In genomic region chr19:3201072-3201700, GRCh38 we compare ENCODE assay signal across 1 cellular context.
TF ChIP-seq lines count a peak whose summit lies in the region.

No MANE protein-coding gene starts in this region.

TF ChIP-seq in K562, 482 proteins besides CTCF, POLR2A, EP300 and RAD21:
- TF ChIP-seq ZNF174 (CRISPR knock-in tag; IDR thresholded peaks at IDR 0.05) = no peak
- TF ChIP-seq RBFOX2 (IDR thresholded peaks at IDR 0.05; ENCODE audit: low read depth, low read length) = peak; percentile 47
- no peak for TF ChIP-seq CBX2 (IDR thresholded peaks at IDR 0.05; ENCODE audit: insufficient read depth, low read length, poor library complexity, severe bottlenecking)
- TF ChIP-seq XRCC3 (IDR thresholded peaks at IDR 0.05) = no peak
- TF ChIP-seq MAFG (tag; conservative IDR thresholded peaks at IDR 0.05) = no peak
- no peak for TF ChIP-seq AFF1 (IDR thresholded peaks at IDR 0.05; ENCODE audit: low read depth in 1 of 2, partially characterized antibody in 2 of 2)
- TF ChIP-seq HLTF (IDR thresholded peaks at IDR 0.05) = no peak
- TF ChIP-seq NCOA6 (IDR thresholded peaks at IDR 0.05) = no peak
- TF ChIP-seq KAT7 (CRISPR knock-in tag; IDR thresholded peaks at IDR 0.05; ENCODE audit: borderline replicate concordance) = no peak
- TF ChIP-seq TEAD1 (CRISPR knock-in tag; IDR thresholded peaks at IDR 0.05) = no peak
- no peak for TF ChIP-seq ZNF445 (CRISPR knock-in tag; IDR thresholded peaks at IDR 0.05; ENCODE audit: low read depth)
- TF ChIP-seq HNRNPUL1 (IDR thresholded peaks at IDR 0.05; ENCODE audit: low read length) = no peak
- TF ChIP-seq MLLT1 (IDR thresholded peaks at IDR 0.05) = no peak
- TF ChIP-seq ZNF23 (CRISPR knock-in tag; IDR thresholded peaks at IDR 0.05) = no peak
- TF ChIP-seq SUPT5H (IDR thresholded peaks at IDR 0.05) = 0 out of 2 replicates have a peak, but pooled peaks have one; percentile 24
- TF ChIP-seq POLR2G (IDR thresholded peaks at IDR 0.05; ENCODE audit: low read depth, low read length) = peak; percentile 63
- TF ChIP-seq ZC3H8 (IDR thresholded peaks at IDR 0.05) = no peak
